Comparison of ENCODE assay signal across 15 cellular contexts in the genomic region with DNA sequence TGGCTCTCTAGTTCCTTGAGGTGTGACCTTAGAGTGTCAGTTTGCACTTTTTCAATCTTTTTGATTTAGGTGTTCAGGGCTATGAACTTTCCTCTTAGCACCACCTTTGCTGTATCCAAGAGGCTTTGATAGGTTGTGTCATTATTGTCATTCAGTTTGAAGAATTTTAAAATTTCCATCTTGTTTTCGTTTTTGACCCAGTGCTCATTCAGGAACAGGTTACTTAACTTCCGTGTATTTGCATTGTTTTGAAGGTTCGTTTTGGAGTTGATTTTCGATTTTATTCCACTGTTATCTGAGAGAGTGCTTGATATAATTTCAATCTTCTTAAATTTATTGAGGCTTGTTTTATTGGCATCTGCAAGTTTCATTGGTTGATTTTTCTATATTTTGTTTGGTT. TPM values are rescaled to one million over a fixed set of nuclear protein-coding genes. Genes with fewer than 3 reads are reported as not detected.
DNase-seq lines count a peak whose midpoint lies in the region; ATAC-seq, FAIRE-seq and TF ChIP-seq lines count a peak whose summit lies in the region.
"Had no signal": no experiment of that assay in that cellular context is flagged by ENCODE, and none has a peak within 500 bp of the region (broad histone marks: within the 10 kb centered on the region; RNA-seq: fewer than 3 reads in every experiment).

No MANE protein-coding gene starts in this region.

- H3K4me1 ChIP-seq in A549: peaks cover 6% of the 10 kb centered on the region; the same call in 2 of the 3 replicates
- H3K4me1 ChIP-seq in PC-3 (ENCODE audit: insufficient read depth, low read length): peaks cover 13% of the 10 kb centered on the region
- H3K4me1 ChIP-seq in K562 (replicated peaks in 1 of 2; ENCODE audit: control insufficient read depth in 2 of 2, insufficient read depth in 2 of 2, low read length in 2 of 2): no peaks in the 10 kb centered on the region
- no peaks in the 10 kb centered on the region for H3K4me1 ChIP-seq in body of pancreas
- H3K4me1 ChIP-seq: BE2C had no signal

- in situ Hi-C loops in K562 (cut with MboI): no loop called here

- H3K36me3 ChIP-seq in PC-3 (ENCODE audit: low read depth, low read length) (no peaks in the 10 kb centered on the region), K562 (ENCODE audit: control insufficient read depth, insufficient read depth, low read length) (no peaks in the 10 kb centered on the region), body of pancreas (replicated peaks in 1 of 2; ENCODE audit: insufficient read depth in 1 of 2, low read depth in 2 of 2) (no peaks in the 10 kb centered on the region)
- H3K36me3 ChIP-seq: BE2C, BLaER1 had no signal

- H3K4me2 ChIP-seq in A549 (no peak overlapping the region), PC-3 (ENCODE audit: low read length) (peak overlapping the region; percentile 79; the same call in 1 of the 2 replicates), K562 (ENCODE audit: insufficient read depth, low read length) (no peak overlapping the region)
- H3K4me2 ChIP-seq: BLaER1 had no signal

- no peak for ATAC-seq in A549
- ATAC-seq in PC-3: no peak
- ATAC-seq in K562: no peak
- ATAC-seq in body of pancreas: no peak

- TF ChIP-seq CTCF in A549 (IDR thresholded peaks at IDR 0.05): no peak
- TF ChIP-seq CTCF in PC-3 (conservative IDR thresholded peaks at IDR 0.05; ENCODE audit: low read depth, low read length): no peak
- no peak for TF ChIP-seq CTCF in K562 (IDR thresholded peaks at IDR 0.05 in 2 of 3, conservative IDR thresholded peaks at IDR 0.05 in 1 of 3; ENCODE audit: insufficient read depth in 2 of 3, low read depth in 1 of 3, low read length in 3 of 3)
- no peak for TF ChIP-seq CTCF in body of pancreas (IDR thresholded peaks at IDR 0.05)

- H3K27ac ChIP-seq in A549 (no peak overlapping the region), PC-3 (ENCODE audit: low read length) (no peak overlapping the region), K562 (ENCODE audit: extremely low read depth, low read depth, low read length) (no peak overlapping the region), body of pancreas (no peak overlapping the region)
- H3K27ac ChIP-seq: BLaER1 had no signal

- no peak for TF ChIP-seq EP300 in A549 (IDR thresholded peaks at IDR 0.05)
- no peak for TF ChIP-seq EP300 in K562 (IDR thresholded peaks at IDR 0.05; ENCODE audit: low read length)

- H3K79me2 ChIP-seq in PC-3 (ENCODE audit: low read length) (no peaks in the 10 kb centered on the region), K562 (ENCODE audit: control insufficient read depth, insufficient read depth, low read length) (no peaks in the 10 kb centered on the region)

- no peak for TF ChIP-seq RAD21 in A549 (conservative IDR thresholded peaks at IDR 0.05 in 1 of 2, IDR thresholded peaks at IDR 0.05 in 1 of 2)
- TF ChIP-seq RAD21 in K562 (CRISPR knock-in tag; conservative IDR thresholded peaks at IDR 0.05 in 1 of 2, IDR thresholded peaks at IDR 0.05 in 1 of 2): no peak

- no peaks in the 10 kb centered on the region for H3K9me1 ChIP-seq in K562 (ENCODE audit: control insufficient read depth, insufficient read depth, low read length)

- H4K20me1 ChIP-seq in PC-3 (ENCODE audit: low read length) (no peaks in the 10 kb centered on the region), K562 (replicated peaks; ENCODE audit: control insufficient read depth, insufficient read depth, low read length) (no peaks in the 10 kb centered on the region)
- H4K20me1 ChIP-seq: BLaER1 had no signal

- TF ChIP-seq POLR2A in A549 (IDR thresholded peaks at IDR 0.05; ENCODE audit: low read length) (no peak), K562 (conservative IDR thresholded peaks at IDR 0.05) (no peak), body of pancreas (IDR thresholded peaks at IDR 0.05) (no peak)

- intact Hi-C loops in PC-3 (cut with micrococcal nuclease) (loop anchor here (2.0 to 5.0 kb wide), 3 partner anchors 65 to 569 kb away; no protein-coding TSS in a partner anchor), K562 (cut with micrococcal nuclease) (no loop called here), body of pancreas (cut with DNase I) (no loop called here)

- BruUV-seq in PC-3 (replicated peaks; lab: Mats Ljungman, UMichigan) (no TSS peak), K562 (replicated peaks; lab: Mats Ljungman, UMichigan) (no TSS peak)

- POLR2A ChIA-PET in A549 (lab: Yijun Ruan, JAX) (no interaction called here), PC-3 (lab: Charles Lee; ENCODE audit: unreplicated experiment) (no interaction called here), K562 (lab: Yijun Ruan, JAX) (no interaction called here)

- H3K9ac ChIP-seq in PC-3 (ENCODE audit: low read length): no peak overlapping the region
- no peak overlapping the region for H3K9ac ChIP-seq in K562 (ENCODE audit: insufficient read depth in 1 of 2, low read depth in 2 of 2, low read length in 2 of 2)
- H3K9ac ChIP-seq: BLaER1 had no signal

- no peaks in the 10 kb centered on the region for H3K9me3 ChIP-seq in A549
- no peaks in the 10 kb centered on the region for H3K9me3 ChIP-seq in PC-3 (ENCODE audit: low read length)
- no peaks in the 10 kb centered on the region for H3K9me3 ChIP-seq in K562 (replicated peaks; ENCODE audit: control insufficient read depth, insufficient read depth, low read depth, low read length)
- H3K9me3 ChIP-seq in body of pancreas: no peaks in the 10 kb centered on the region
- H3K9me3 ChIP-seq: BE2C, BLaER1 had no signal

- H3K4me3 ChIP-seq in A549: no peak overlapping the region
- no peak overlapping the region for H3K4me3 ChIP-seq in PC-3 (ENCODE audit: low read length)
- no peak overlapping the region for H3K4me3 ChIP-seq in K562
- H3K4me3 ChIP-seq in body of pancreas: no peak overlapping the region
- H3K4me3 ChIP-seq: BLaER1, GM12878 had no signal

- H3K27me3 ChIP-seq in PC-3 (ENCODE audit: low read length): no peaks in the 10 kb centered on the region
- H3K27me3 ChIP-seq in K562 (ENCODE audit: control insufficient read depth in 2 of 2, insufficient read depth in 2 of 2, low read length in 2 of 2): peaks cover 0 to 10% of the 10 kb centered on the region in 2 experiments; a peak in 2 of 5 replicates
- no peaks in the 10 kb centered on the region for H3K27me3 ChIP-seq in body of pancreas
- H3K27me3 ChIP-seq: BLaER1 had no signal

- H3F3A ChIP-seq in PC-3 (ENCODE audit: low read length, unreplicated experiment): no peaks in the 10 kb centered on the region

- H2AFZ ChIP-seq in PC-3 (ENCODE audit: low read length) (no peak overlapping the region), K562 (ENCODE audit: low read depth, low read length) (no peak overlapping the region)

- CTCF ChIA-PET in A549 (lab: Yijun Ruan, JAX): interaction anchor here (0.6 to 6.3 kb wide), 49 partner anchors 10 to 1920 kb away, joined by 3 to 54 read pairs (median 4); a partner anchor contains a TSS
- CTCF ChIA-PET in PC-3 (lab: Charles Lee): interaction anchor here (0.5 to 1.2 kb wide), 4 partner anchors 28 to 570 kb away, joined by 3 to 6 read pairs (median 4); no protein-coding TSS in a partner anchor
- CTCF ChIA-PET in K562 (lab: Yijun Ruan, JAX; ENCODE audit: low intra/inter-chr PET ratio): no interaction called here

- DNase-seq in A549 (ENCODE audit: low read depth in 1 of 2, low spot score in 1 of 2): no peak
- DNase-seq in PC-3: no peak
- no peak for DNase-seq in K562 (ENCODE audit: extremely low read depth in 1 of 4, low spot score in 3 of 4)
- DNase-seq in RPMI8226: no peak
- DNase-seq in body of pancreas: no peak
- DNase-seq: CD4-positive, alpha-beta memory T cell; CD8-positive, alpha-beta memory T cell; COR-L47; DMS153; DMS79 had no signal

- H3K9me2 ChIP-seq in PC-3 (replicated peaks; ENCODE audit: low read length): no peaks in the 10 kb centered on the region

- 23% methylated on average over 4 of the region's 4 CpGs for WGBS in A549 (ENCODE audit: missing lambda C conversion rate)
- WGBS in K562 (ENCODE audit: insufficient coverage, low coverage, missing lambda C conversion rate): 0% methylated on average over 4 of the region's 4 CpGs
- 36 to 43% methylated on average over 4 of the region's 4 CpGs for WGBS in body of pancreas, 2 donors

- FAIRE-seq in A549 (lab: Jason Lieb, UNC) (no peak), K562 (lab: Jason Lieb, UNC) (no peak)
- FAIRE-seq: GM12878, GM18507 had no signal

RNA-seq across cellular contexts. Expression of a gene that starts 37.3 kb away (rescaled TPM):
- polyA plus RNA-seq in A549 (2011; rRNA removed) (4.3 and 5.3 TPM in 2 replicates), A549 (2017; fragmentation: RNase III; extraction: RNeasy Plus Mini Kit Qiagen cat#74134 plus additional on column Dnase treatment) (3.4 to 5.6 TPM (median 4.1 TPM) in 3 replicates), K562 (2011; rRNA removed) (0.74 and 0.93 TPM in 2 replicates), K562 (2014; fragmentation: Illumina TruSeq; extraction: Trizol) (0.35 and 0.48 TPM in 2 replicates), K562 (2014; fragmentation: Nextera tagmentation; extraction: Ambion mirVana) (under 1 TPM in 1 of 2 experiments, not detected in 1; 0.11 TPM), K562 (2014; rRNA removed) (0.86 and 2.3 TPM in 2 replicates)
- 1.6 and 2.1 TPM in 2 replicates for polyA plus RNA-seq in A549 (2012; cell fraction: cytosol; rRNA removed)
- 1.8 and 5.4 TPM in 2 replicates for polyA plus RNA-seq in A549 (2012; cell fraction: nucleus; rRNA removed)
- 3.9 and 5.4 TPM in 2 replicates for polyA minus RNA-seq in A549 (2011; rRNA and poly(A)+ RNA removed)
- total RNA-seq in PC-3 (2014; rRNA removed) (0.95 and 2.4 TPM in 2 replicates), K562 (2014; rRNA removed) (0.18 and 0.29 TPM in 2 replicates), K562 (2014; rRNA removed; fragmentation: Illumina TruSeq; extraction: Trizol) (0.38 and 0.55 TPM in 2 replicates), K562 (2015; rRNA removed; fragmentation: Illumina TruSeq; extraction: Trizol) (0.41 and 0.87 TPM in 2 replicates), K562 (2021) (0.22 and 0.51 TPM in 2 replicates), body of pancreas (1 to 10 TPM; 1.0 to 7.3 TPM)
- total RNA-seq in K562 (2011; cell fraction: chromatin; rRNA removed; ENCODE audit: low replicate concordance): 1.7 TPM in 2 replicates
- total RNA-seq in K562 (2011; cell fraction: nucleolus; rRNA removed): 0.50 and 0.79 TPM in 2 replicates
- 0.61 and 0.66 TPM in 2 replicates for total RNA-seq in K562 (2011; cell fraction: nucleoplasm; rRNA removed)
- 0.12 and 0.53 TPM in 2 replicates for polyA plus RNA-seq in K562 (2011; cell fraction: cytosol; rRNA removed)
- 2.6 and 3.5 TPM in 2 replicates for polyA plus RNA-seq in K562 (2011; cell fraction: nucleus; rRNA removed)
- 0.36 and 0.56 TPM in 2 replicates for polyA plus RNA-seq in K562 (2012)
- 0.21 and 1.5 TPM in 2 replicates for polyA minus RNA-seq in K562 (2011; rRNA and poly(A)+ RNA removed)
- not detected in 2 replicates for polyA minus RNA-seq in K562 (2011; cell fraction: cytosol; rRNA and poly(A)+ RNA removed)
- polyA minus RNA-seq in K562 (2011; cell fraction: nucleus; rRNA and poly(A)+ RNA removed): 0.67 and 1.9 TPM in 2 replicates
- total RNA-seq: GM12878 had no signal
- polyA plus RNA-seq: CD14-positive monocyte; CD4-positive, alpha-beta memory T cell; CD8-positive, alpha-beta memory T cell had no signal

RNA-seq across cellular contexts. Expression of a gene that starts 52.6 kb away (rescaled TPM):
- polyA plus RNA-seq in A549 (2011; rRNA removed) (59.2 and 61.8 TPM in 2 replicates), A549 (2017; fragmentation: RNase III; extraction: RNeasy Plus Mini Kit Qiagen cat#74134 plus additional on column Dnase treatment) (28.2 to 40.5 TPM (median 37.4 TPM) in 3 replicates), K562 (2011; rRNA removed) (12.6 and 23.5 TPM in 2 replicates), K562 (2014; fragmentation: Illumina TruSeq; extraction: Trizol) (15.6 and 16.0 TPM in 2 replicates), K562 (2014; fragmentation: Nextera tagmentation; extraction: Ambion mirVana) (1 to 10 TPM; 5.8 to 6.2 TPM), K562 (2014; rRNA removed) (12.9 and 18.0 TPM in 2 replicates)
- polyA plus RNA-seq in A549 (2012; cell fraction: cytosol; rRNA removed): 14.3 and 16.2 TPM in 2 replicates
- 10.0 and 15.6 TPM in 2 replicates for polyA plus RNA-seq in A549 (2012; cell fraction: nucleus; rRNA removed)
- 32.2 and 34.6 TPM in 2 replicates for polyA minus RNA-seq in A549 (2011; rRNA and poly(A)+ RNA removed)
- total RNA-seq in PC-3 (2014; rRNA removed) (31.0 and 38.7 TPM in 2 replicates), K562 (2014; rRNA removed) (14.8 and 15.8 TPM in 2 replicates), K562 (2014; rRNA removed; fragmentation: Illumina TruSeq; extraction: Trizol) (20.5 and 22.6 TPM in 2 replicates), K562 (2015; rRNA removed; fragmentation: Illumina TruSeq; extraction: Trizol) (16.5 and 17.5 TPM in 2 replicates), K562 (2021) (20.2 and 21.7 TPM in 2 replicates), body of pancreas (10 to 100 TPM; 25.2 to 35.6 TPM)
- total RNA-seq in K562 (2011; cell fraction: chromatin; rRNA removed; ENCODE audit: low replicate concordance): 9.7 and 17.2 TPM in 2 replicates
- total RNA-seq in K562 (2011; cell fraction: nucleolus; rRNA removed): 4.7 and 5.7 TPM in 2 replicates
- 7.6 and 8.1 TPM in 2 replicates for total RNA-seq in K562 (2011; cell fraction: nucleoplasm; rRNA removed)
- 7.5 and 8.3 TPM in 2 replicates for polyA plus RNA-seq in K562 (2011; cell fraction: cytosol; rRNA removed)
- polyA plus RNA-seq in K562 (2011; cell fraction: nucleus; rRNA removed): 8.3 TPM in 2 replicates
- polyA plus RNA-seq in K562 (2012): 13.4 and 14.5 TPM in 2 replicates
- polyA minus RNA-seq in K562 (2011; rRNA and poly(A)+ RNA removed): 29.7 and 45.4 TPM in 2 replicates
- polyA minus RNA-seq in K562 (2011; cell fraction: cytosol; rRNA and poly(A)+ RNA removed): 11.9 and 12.0 TPM in 2 replicates
- 6.8 and 7.8 TPM in 2 replicates for polyA minus RNA-seq in K562 (2011; cell fraction: nucleus; rRNA and poly(A)+ RNA removed)
